Comparison of ENCODE assay signal across 1 cellular context in genomic region chr12:92098594-92099370, GRCh38.
A peak's percentile ranks its signal among the peaks of the same experiment; 100 is the strongest.
TF ChIP-seq lines count a peak whose summit lies in the region.

No MANE protein-coding gene starts in this region.

TF ChIP-seq in liver, 16 proteins besides CTCF, POLR2A, EP300 and RAD21 (continued from another document):
- TF ChIP-seq YY1 (IDR thresholded peaks at IDR 0.05) (peak; percentile 77), NR2F2 (IDR thresholded peaks at IDR 0.05) (peak; percentile 40), EGR1 (IDR thresholded peaks at IDR 0.05; ENCODE audit: low read depth in 2 of 2) (peak; percentile 89 to 94), SP1 (IDR thresholded peaks at IDR 0.05) (peak; percentile 90), HNF4A (conservative IDR thresholded peaks at IDR 0.05) (peak; percentile 72 to 76), HNF4G (IDR thresholded peaks at IDR 0.05) (no peak)
